Comparison of ENCODE assay signal across 1 cellular context in genomic region chr10:111475720-111476119, GRCh38.
TF ChIP-seq lines count a peak whose summit lies in the region.

No MANE protein-coding gene starts in this region.

TF ChIP-seq in HepG2, 621 proteins besides CTCF, POLR2A, EP300 and RAD21 (continued from another document and continues in another):
- TF ChIP-seq HOXA7 (CRISPR knock-in tag; IDR thresholded peaks at IDR 0.05), result no peak
- no peak for TF ChIP-seq ZNF674 (CRISPR knock-in tag; IDR thresholded peaks at IDR 0.05; ENCODE audit: low read depth)
- TF ChIP-seq STAG1 (CRISPR knock-in tag; IDR thresholded peaks at IDR 0.05), result no peak
- no peak for TF ChIP-seq ZNF383 (CRISPR knock-in tag; IDR thresholded peaks at IDR 0.05; ENCODE audit: borderline replicate concordance)
- TF ChIP-seq TEAD2 (CRISPR knock-in tag; IDR thresholded peaks at IDR 0.05), result no peak
- TF ChIP-seq ZNF232 (CRISPR knock-in tag; IDR thresholded peaks at IDR 0.05; ENCODE audit: borderline replicate concordance), result no peak
- TF ChIP-seq ZNF576 (CRISPR knock-in tag; IDR thresholded peaks at IDR 0.05), result no peak
- TF ChIP-seq POLR2AphosphoS5 (IDR thresholded peaks at IDR 0.05; ENCODE audit: low read depth, low read length), result no peak
- TF ChIP-seq TRIM22 (IDR thresholded peaks at IDR 0.05), result no peak
- no peak for TF ChIP-seq EZH2 (conservative IDR thresholded peaks at IDR 0.05; ENCODE audit: low read depth, low read length)
- TF ChIP-seq BATF2 (CRISPR knock-in tag; IDR thresholded peaks at IDR 0.05), result no peak
- peak; percentile 65 for TF ChIP-seq ZEB1 (IDR thresholded peaks at IDR 0.05; ENCODE audit: insufficient replicate concordance, low read depth)
- no peak for TF ChIP-seq MXI1 (IDR thresholded peaks at IDR 0.05; ENCODE audit: borderline replicate concordance, low read depth, low read length)
- no peak for TF ChIP-seq PHF8 (CRISPR knock-in tag; IDR thresholded peaks at IDR 0.05)
- TF ChIP-seq ZNF354B (CRISPR knock-in tag; IDR thresholded peaks at IDR 0.05), result no peak
- no peak for TF ChIP-seq PCBP2 (optimal IDR thresholded peaks at IDR 0.05; ENCODE audit: low read depth, low read length, poor library complexity, severe bottlenecking)
- no peak for TF ChIP-seq LCORL (IDR thresholded peaks at IDR 0.05)
- TF ChIP-seq LCORL (CRISPR knock-in tag; IDR thresholded peaks at IDR 0.05), result no peak
- no peak for TF ChIP-seq HNF1A (IDR thresholded peaks at IDR 0.05; ENCODE audit: low read depth)
- TF ChIP-seq HNF1A (CRISPR knock-in tag; IDR thresholded peaks at IDR 0.05; ENCODE audit: borderline replicate concordance), result no peak
- TF ChIP-seq PHF5A (CRISPR knock-in tag; IDR thresholded peaks at IDR 0.05; ENCODE audit: low read depth, unreplicated experiment), result no peak
- TF ChIP-seq ZNF280D (CRISPR knock-in tag; IDR thresholded peaks at IDR 0.05), result 0 out of 2 replicates have a peak, but pooled peaks have one; percentile 38
- TF ChIP-seq ZFYVE20 (CRISPR knock-in tag; IDR thresholded peaks at IDR 0.05; ENCODE audit: borderline replicate concordance, low read depth), result no peak
- TF ChIP-seq ISX (CRISPR knock-in tag; conservative IDR thresholded peaks at IDR 0.05), result no peak
- no peak for TF ChIP-seq PHF20 (CRISPR knock-in tag; IDR thresholded peaks at IDR 0.05)
- no peak for TF ChIP-seq ZC3H13 (CRISPR knock-in tag; IDR thresholded peaks at IDR 0.05)
- no peak for TF ChIP-seq CCDC6 (CRISPR knock-in tag; IDR thresholded peaks at IDR 0.05)
- peak; percentile 47; the same call in 1 of the 2 replicates for TF ChIP-seq CREM (IDR thresholded peaks at IDR 0.05)
- TF ChIP-seq CREM (CRISPR knock-in tag; IDR thresholded peaks at IDR 0.05), result no peak
- TF ChIP-seq GATAD2A (CRISPR knock-in tag; IDR thresholded peaks at IDR 0.05), result peak; percentile 95
- no peak for TF ChIP-seq ZNF414 (CRISPR knock-in tag; IDR thresholded peaks at IDR 0.05)
- no peak for TF ChIP-seq ZBTB43 (CRISPR knock-in tag; conservative IDR thresholded peaks at IDR 0.05)
- no peak for TF ChIP-seq DRAP1 (CRISPR knock-in tag; IDR thresholded peaks at IDR 0.05)
- TF ChIP-seq HMG20A (CRISPR knock-in tag; IDR thresholded peaks at IDR 0.05; ENCODE audit: borderline replicate concordance), result peak; percentile 78
- peak; percentile 42 for TF ChIP-seq HHEX (CRISPR knock-in tag; IDR thresholded peaks at IDR 0.05)
- peak; percentile 73; the same call in 1 of the 2 replicates for TF ChIP-seq ZGPAT (CRISPR knock-in tag; IDR thresholded peaks at IDR 0.05)
- no peak for TF ChIP-seq ZNF607 (CRISPR knock-in tag; IDR thresholded peaks at IDR 0.05; ENCODE audit: borderline replicate concordance)
- TF ChIP-seq ZC3H4 (CRISPR knock-in tag; IDR thresholded peaks at IDR 0.05; ENCODE audit: borderline replicate concordance), result no peak
- no peak for TF ChIP-seq ZBTB49 (CRISPR knock-in tag; IDR thresholded peaks at IDR 0.05; ENCODE audit: borderline replicate concordance)
- TF ChIP-seq SNAPC5 (CRISPR knock-in tag; IDR thresholded peaks at IDR 0.05; ENCODE audit: borderline replicate concordance), result no peak
- TF ChIP-seq ZNF552 (CRISPR knock-in tag; IDR thresholded peaks at IDR 0.05; ENCODE audit: borderline replicate concordance), result no peak
- TF ChIP-seq ZNF562 (CRISPR knock-in tag; IDR thresholded peaks at IDR 0.05; ENCODE audit: borderline replicate concordance), result no peak
- no peak for TF ChIP-seq GTF2F1 (IDR thresholded peaks at IDR 0.05; ENCODE audit: low read length)
- TF ChIP-seq NFYB (CRISPR knock-in tag; IDR thresholded peaks at IDR 0.05), result no peak
- peak; percentile 88 for TF ChIP-seq HDAC2 (CRISPR knock-in tag; IDR thresholded peaks at IDR 0.05)
- TF ChIP-seq KDM1A (CRISPR knock-in tag; IDR thresholded peaks at IDR 0.05), result 0 out of 2 replicates have a peak, but pooled peaks have one; percentile 38
- TF ChIP-seq ATF7-NPFF (CRISPR knock-in tag; IDR thresholded peaks at IDR 0.05; ENCODE audit: low read depth), result no peak
- TF ChIP-seq ZNF510 (CRISPR knock-in tag; IDR thresholded peaks at IDR 0.05; ENCODE audit: low read depth), result no peak
- TF ChIP-seq ZNF343 (CRISPR knock-in tag; IDR thresholded peaks at IDR 0.05), result no peak
- TF ChIP-seq ZNF570 (CRISPR knock-in tag; IDR thresholded peaks at IDR 0.05; ENCODE audit: borderline replicate concordance), result no peak
- no peak for TF ChIP-seq ZSCAN30 (CRISPR knock-in tag; IDR thresholded peaks at IDR 0.05)
- TF ChIP-seq FOSL2 (CRISPR knock-in tag; IDR thresholded peaks at IDR 0.05), result peak; percentile 68
- no peak for TF ChIP-seq NFKB2 (CRISPR knock-in tag; IDR thresholded peaks at IDR 0.05; ENCODE audit: borderline replicate concordance)
- TF ChIP-seq ZNF317 (CRISPR knock-in tag; IDR thresholded peaks at IDR 0.05), result 0 out of 2 replicates have a peak, but pooled peaks have one; percentile 43
- TF ChIP-seq ZNF367 (CRISPR knock-in tag; IDR thresholded peaks at IDR 0.05; ENCODE audit: borderline replicate concordance), result no peak
- TF ChIP-seq ARHGAP35 (CRISPR knock-in tag; IDR thresholded peaks at IDR 0.05; ENCODE audit: borderline replicate concordance), result no peak
- no peak for TF ChIP-seq ZNF224 (CRISPR knock-in tag; IDR thresholded peaks at IDR 0.05)
- no peak for TF ChIP-seq RBAK (CRISPR knock-in tag; IDR thresholded peaks at IDR 0.05)
- no peak for TF ChIP-seq ZNF569 (CRISPR knock-in tag; IDR thresholded peaks at IDR 0.05; ENCODE audit: borderline replicate concordance)
- no peak for TF ChIP-seq ZNF781 (CRISPR knock-in tag; IDR thresholded peaks at IDR 0.05; ENCODE audit: borderline replicate concordance, not compliant biosample characterization)
